21 cellular contexts compared by ENCODE assay signal in genomic region chr16:2167081-2167638, GRCh38. TPM values are rescaled to one million over a fixed set of nuclear protein-coding genes. Genes with fewer than 3 reads are reported as not detected.
DNase-seq lines count a peak whose midpoint lies in the region; ATAC-seq and TF ChIP-seq lines count a peak whose summit lies in the region.
"Had no signal": no experiment of that assay in that cellular context is flagged by ENCODE, and none has a peak within 500 bp of the region (broad histone marks: within the 10 kb centered on the region; RNA-seq: fewer than 3 reads in every experiment).

No MANE protein-coding gene starts in this region.

- peak overlapping the region; percentile 64 for H3K27ac Mint-ChIP-seq in central memory CD8-positive, alpha-beta T cell (ENCODE audit: low read depth)
- H3K27ac Mint-ChIP-seq in stimulated activated effector memory CD8-positive, alpha-beta T cell treated with anti-CD3 and anti-CD28 coated beads, Interleukin-12 subunit alpha, Interleukin-12 subunit beta, amount 100 ng/mL, for 72 hours: peak overlapping the region; percentile 72
- H3K27ac Mint-ChIP-seq: GM23338, H9 had no signal

- H3K4me2 ChIP-seq in BLaER1 treated with 17β-estradiol and CSF1 and Interleukin-3, amounts not matched to agents 10 nM and 100 nM: peak overlapping the region in 8 of 11 experiments; percentile 9 to 95 (median 90); a peak in 11 of 22 replicates
- H3K4me2 ChIP-seq: A549, GM23338 had no signal

- no peak for ATAC-seq in central memory CD8-positive, alpha-beta T cell (replicated peaks; ENCODE audit: extremely low read depth, poor library complexity, severe bottlenecking)
- peak; percentile 14 to 77 (median 63) for ATAC-seq in right lobe of liver
- ATAC-seq in stimulated activated effector memory CD8-positive, alpha-beta T cell treated with anti-CD3 and anti-CD28 coated beads, Interleukin-12 subunit alpha, Interleukin-12 subunit beta, amount 100 ng/mL, for 72 hours: no peak
- ATAC-seq: A549, GM23338, HCT116 had no signal

- peaks cover 57 to 84% (median 75%) of the 10 kb centered on the region in 11 experiments for H3K36me3 ChIP-seq in BLaER1 treated with 17β-estradiol and CSF1 and Interleukin-3, amounts not matched to agents 10 nM and 100 nM
- peaks cover 0 to 13% (median 7%) of the 10 kb centered on the region in 4 donors for H3K36me3 ChIP-seq in right lobe of liver

- no peak overlapping the region for H3K4me3 Mint-ChIP-seq in central memory CD8-positive, alpha-beta T cell
- no peak overlapping the region for H3K4me3 Mint-ChIP-seq in stimulated activated effector memory CD8-positive, alpha-beta T cell treated with anti-CD3 and anti-CD28 coated beads, Interleukin-12 subunit alpha, Interleukin-12 subunit beta, amount 100 ng/mL, for 72 hours
- H3K4me3 Mint-ChIP-seq: CD14-positive monocyte; CD4-positive, alpha-beta memory T cell; GM23338; H9 had no signal

- intact Hi-C loops in right lobe of liver (cut with DNase I): no loop called here

- H3K4me1 Mint-ChIP-seq in central memory CD8-positive, alpha-beta T cell: peaks cover 4% of the 10 kb centered on the region
- peaks cover under 1% of the 10 kb centered on the region for H3K4me1 Mint-ChIP-seq in stimulated activated effector memory CD8-positive, alpha-beta T cell treated with anti-CD3 and anti-CD28 coated beads, Interleukin-12 subunit alpha, Interleukin-12 subunit beta, amount 100 ng/mL, for 72 hours
- H3K4me1 Mint-ChIP-seq: CD14-positive monocyte, H9 had no signal

- H3K27me3 Mint-ChIP-seq in central memory CD8-positive, alpha-beta T cell: no peaks in the 10 kb centered on the region
- H3K27me3 Mint-ChIP-seq: CD4-positive, alpha-beta memory T cell had no signal

- H3K27me3 ChIP-seq in BLaER1 treated with 17β-estradiol and CSF1 and Interleukin-3, amounts not matched to agents 10 nM and 100 nM: no peaks in the 10 kb centered on the region
- H3K27me3 ChIP-seq in right lobe of liver: no peaks in the 10 kb centered on the region

- peaks cover 49 to 94% (median 76%) of the 10 kb centered on the region in 11 experiments for H4K20me1 ChIP-seq in BLaER1 treated with 17β-estradiol and CSF1 and Interleukin-3, amounts not matched to agents 10 nM and 100 nM

- 60% methylated on average over 1 of the region's 18 CpGs for WGBS in right lobe of liver (ENCODE audit: insufficient coverage, low coverage, low lambda C conversion rate, missing lambda C conversion rate)

- peak overlapping the region in 9 of 11 experiments; percentile 14 to 81 (median 67); a peak in 13 of 22 replicates for H3K9ac ChIP-seq in BLaER1 treated with 17β-estradiol and CSF1 and Interleukin-3, amounts not matched to agents 10 nM and 100 nM

- no peak overlapping the region for H3K4me3 ChIP-seq in BLaER1 treated with 17β-estradiol and CSF1 and Interleukin-3, amounts not matched to agents 10 nM and 100 nM
- no peak overlapping the region for H3K4me3 ChIP-seq in right lobe of liver
- H3K4me3 ChIP-seq: A549, GM23338 had no signal

- no peak for DNase-seq in central memory CD8-positive, alpha-beta T cell (ENCODE audit: low spot score in 2 of 2)
- DNase-seq in right lobe of liver: peak; percentile 69 to 81 (median 79)
- no peak for DNase-seq in stimulated activated effector memory CD8-positive, alpha-beta T cell treated with anti-CD3 and anti-CD28 coated beads, Interleukin-12 subunit alpha, Interleukin-12 subunit beta, amount 100 ng/mL, for 72 hours (ENCODE audit: low spot score in 2 of 2)
- no peak for DNase-seq in pons (ENCODE audit: low spot score)
- DNase-seq in retina: no peak
- DNase-seq in mesenteric fat pad (ENCODE audit: low spot score): no peak
- DNase-seq: 8988T; ACHN; Calu3; CD4-positive, alpha-beta memory T cell; COR-L47; DMS53; DMS79 treated with DMSO at 0.1 percent for 48 hours; GF-D8; H9 had no signal

- no peaks in the 10 kb centered on the region for H3K9me3 Mint-ChIP-seq in central memory CD8-positive, alpha-beta T cell
- no peaks in the 10 kb centered on the region for H3K9me3 Mint-ChIP-seq in stimulated activated effector memory CD8-positive, alpha-beta T cell treated with anti-CD3 and anti-CD28 coated beads, Interleukin-12 subunit alpha, Interleukin-12 subunit beta, amount 100 ng/mL, for 72 hours
- H3K9me3 Mint-ChIP-seq: CD4-positive, alpha-beta memory T cell; GM23338; H9 had no signal

- H3K9me3 ChIP-seq in BLaER1 treated with 17β-estradiol and CSF1 and Interleukin-3, amounts not matched to agents 10 nM and 100 nM (replicated peaks in 1 of 11): peaks cover 0 to 25% (median 15%) of the 10 kb centered on the region in 11 experiments; a peak in 15 of 22 replicates
- no peaks in the 10 kb centered on the region for H3K9me3 ChIP-seq in right lobe of liver
- H3K9me3 ChIP-seq: A549 had no signal

- no peak for TF ChIP-seq CTCF in right lobe of liver (IDR thresholded peaks at IDR 0.05)

- TF ChIP-seq POLR2A in right lobe of liver (IDR thresholded peaks at IDR 0.05): no peak

- peak overlapping the region in 4 of 11 experiments; percentile 11 to 32 (median 20); a peak in 4 of 22 replicates for H3K27ac ChIP-seq in BLaER1 treated with 17β-estradiol and CSF1 and Interleukin-3, amounts not matched to agents 10 nM and 100 nM
- H3K27ac ChIP-seq in right lobe of liver: no peak overlapping the region
- H3K27ac ChIP-seq: A549 had no signal

- H3K4me1 ChIP-seq in BLaER1 treated with 17β-estradiol and CSF1 and Interleukin-3, amounts not matched to agents 10 nM and 100 nM: peaks cover 49 to 61% (median 55%) of the 10 kb centered on the region in 10 experiments
- peaks cover 0 to 31% (median 9%) of the 10 kb centered on the region in 4 donors for H3K4me1 ChIP-seq in right lobe of liver
- H3K4me1 ChIP-seq: A549 had no signal

- no peaks in the 10 kb centered on the region for H3K36me3 Mint-ChIP-seq in central memory CD8-positive, alpha-beta T cell (ENCODE audit: insufficient read depth)
- peaks cover 8% of the 10 kb centered on the region for H3K36me3 Mint-ChIP-seq in stimulated activated effector memory CD8-positive, alpha-beta T cell treated with anti-CD3 and anti-CD28 coated beads, Interleukin-12 subunit alpha, Interleukin-12 subunit beta, amount 100 ng/mL, for 72 hours

RNA-seq across cellular contexts. Expression of gene TRAF7, which starts 11.6 kb away (rescaled TPM):
- total RNA-seq in right lobe of liver (10 to 100 TPM; 40.9 to 56.2 (median 46.2) TPM), mesenteric fat pad (63.5 TPM)

RNA-seq across cellular contexts. Expression of gene RAB26, which starts 18.7 kb away (rescaled TPM):
- total RNA-seq in right lobe of liver: 10 to 100 TPM in 3 of 6 experiments, 1 to 10 TPM in 3; 3.8 to 14.6 (median 8.7) TPM
- not detected for total RNA-seq in mesenteric fat pad

RNA-seq across cellular contexts. Expression of gene CASKIN1, which starts 29.2 kb away (rescaled TPM):
- total RNA-seq in right lobe of liver (not detected), mesenteric fat pad (0.06 TPM)
- total RNA-seq: CD4-positive, alpha-beta memory T cell; Daoy had no signal

RNA-seq across cellular contexts. Expression of gene PKD1, which starts 31.5 kb away (rescaled TPM):
- total RNA-seq in right lobe of liver (10 to 100 TPM; 28.5 to 58.2 (median 42.8) TPM), mesenteric fat pad (99.4 TPM)

RNA-seq across cellular contexts. Expression of gene MLST8, which starts 38.1 kb away (rescaled TPM):
- total RNA-seq in right lobe of liver (10 to 100 TPM; 13.1 to 51.0 (median 17.5) TPM), mesenteric fat pad (21.9 TPM)

Comparison
In these comparisons a context has a peak if more than half of its experiments do, and no peak if none do; other contexts are left out.
1. ATAC-seq: peak in right lobe of liver (4 of 4); none in central memory CD8-positive, alpha-beta T cell (single experiment) and stimulated activated effector memory CD8-positive, alpha-beta T cell treated with anti-CD3 and anti-CD28 coated beads, Interleukin-12 subunit alpha, Interleukin-12 subunit beta, amount 100 ng/mL, for 72 hours (single experiment).
2. DNase-seq: peak in right lobe of liver (3 of 3); none in central memory CD8-positive, alpha-beta T cell (0 of 2), stimulated activated effector memory CD8-positive, alpha-beta T cell treated with anti-CD3 and anti-CD28 coated beads, Interleukin-12 subunit alpha, Interleukin-12 subunit beta, amount 100 ng/mL, for 72 hours (0 of 2), pons (single experiment), retina (single experiment) and mesenteric fat pad (single experiment).